In genomic region chr2:239322414-239323086, GRCh38 we compare ENCODE assay signal across 8 cellular contexts.
DNase-seq lines count a peak whose midpoint lies in the region; ATAC-seq and TF ChIP-seq lines count a peak whose summit lies in the region.

No MANE protein-coding gene starts in this region.

- no peaks in the 10 kb centered on the region for H3K9me3 ChIP-seq in Peyer's patch

- peak overlapping the region; percentile 27 for H3K4me3 Mint-ChIP-seq in central memory CD8-positive, alpha-beta T cell

- no peaks in the 10 kb centered on the region for H3K27me3 ChIP-seq in Peyer's patch

- no peak for TF ChIP-seq POLR2A in Peyer's patch (IDR thresholded peaks at IDR 0.05)

- H3K27ac ChIP-seq in Peyer's patch, result peak overlapping the region in 3 of 4 donors; percentile 25 to 52 (median 46)

- H3K27me3 Mint-ChIP-seq in central memory CD8-positive, alpha-beta T cell, result no peaks in the 10 kb centered on the region

- peak overlapping the region; percentile 91 for H3K27ac Mint-ChIP-seq in central memory CD8-positive, alpha-beta T cell (ENCODE audit: low read depth)

- peaks cover 38% of the 10 kb centered on the region for H3K4me1 Mint-ChIP-seq in central memory CD8-positive, alpha-beta T cell

- peak; percentile 30 for ATAC-seq in central memory CD8-positive, alpha-beta T cell (replicated peaks; ENCODE audit: extremely low read depth, poor library complexity, severe bottlenecking)
- ATAC-seq in GM18519 (IDR thresholded peaks at IDR 0.05; ENCODE audit: low FRiP score, unreplicated experiment) (no peak), HG03439 (IDR thresholded peaks at IDR 0.05; ENCODE audit: unreplicated experiment) (no peak)

- peak; percentile 69 for DNase-seq in Daoy (ENCODE audit: low read depth)
- peak; percentile 14 to 85 (median 80) for DNase-seq in Peyer's patch
- no peak for DNase-seq in central memory CD8-positive, alpha-beta T cell (ENCODE audit: low spot score in 2 of 2)
- peak; percentile 76 for DNase-seq in posterior vena cava (ENCODE audit: low spot score)
- no peak for DNase-seq in cerebellar cortex (ENCODE audit: low spot score)
- DNase-seq in DMS79 treated with DMSO at 0.1 percent for 48 hours (lab: John Stamatoyannopoulos, UW), result no peak

- no peak overlapping the region for H3K4me3 ChIP-seq in Peyer's patch

- H3K36me3 Mint-ChIP-seq in central memory CD8-positive, alpha-beta T cell (ENCODE audit: insufficient read depth), result peaks cover 1% of the 10 kb centered on the region

- no peak for TF ChIP-seq CTCF in Peyer's patch (IDR thresholded peaks at IDR 0.05)

- H3K4me1 ChIP-seq in Peyer's patch, result peaks cover 0 to 30% (median 5%) of the 10 kb centered on the region in 4 donors

- no peaks in the 10 kb centered on the region for H3K36me3 ChIP-seq in Peyer's patch

- intact Hi-C loops in posterior vena cava (cut with DNase I), result loop anchor here in 1 of 2 donors (10.0 kb wide), 1 partner anchor 98 kb away; no protein-coding TSS in a partner anchor

- no peaks in the 10 kb centered on the region for H3K9me3 Mint-ChIP-seq in central memory CD8-positive, alpha-beta T cell

Comparison
In these comparisons a context has a peak if more than half of its experiments do, and no peak if none do; other contexts are left out.
1. DNase-seq: peak in Daoy (single experiment), Peyer's patch (3 of 3) and posterior vena cava (single experiment); none in central memory CD8-positive, alpha-beta T cell (0 of 2), cerebellar cortex (single experiment) and DMS79 treated with DMSO at 0.1 percent for 48 hours (single experiment).